Comparison of ENCODE assay signal across 15 cellular contexts in genomic region chr10:10797467-10797866, GRCh38.
DNase-seq lines count a peak whose midpoint lies in the region; ATAC-seq and TF ChIP-seq lines count a peak whose summit lies in the region.
"Had no signal": no experiment of that assay in that cellular context is flagged by ENCODE, and none has a peak within 500 bp of the region (broad histone marks: within the 10 kb centered on the region; RNA-seq: fewer than 3 reads in every experiment).

No MANE protein-coding gene starts in this region.

- DNase-seq in G401 (ENCODE audit: low spot score), result peak; percentile 40
- DNase-seq in colonic mucosa, result no peak
- DNase-seq in kidney glomerular epithelial cell (lab: John Stamatoyannopoulos, UW), result peak; percentile 60
- no peak for DNase-seq in sciatic nerve (ENCODE audit: low spot score)
- no peak for DNase-seq in COR-L47 (lab: John Stamatoyannopoulos, UW)
- no peak for DNase-seq in NCI-H2227 treated with DMSO at 0.1 percent for 48 hours (lab: John Stamatoyannopoulos, UW)
- DNase-seq in RKO (ENCODE audit: low spot score), result no peak
- DNase-seq: ACHN; activated naive CD8-positive, alpha-beta T cell treated with anti-CD3 and anti-CD28 coated beads, Interleukin-2, amount 10 ng/mL, durations not matched to agents 7 days and 5 days; Kasumi-1; NCI-H2081 treated with DMSO at 0.1 percent for 48 hours; RPMI8226; stimulated activated naive B cell treated with anti-CD40 and anti-IgM and Interleukin-4, amounts not matched to agents 10 μg/mL and 1 μg/mL and 100 μg/mL, for 72 hours had no signal

- H3K36me3 ChIP-seq in colonic mucosa, result no peaks in the 10 kb centered on the region
- H3K36me3 ChIP-seq: neutrophil had no signal

- H3K9ac ChIP-seq in colonic mucosa (ENCODE audit: low read depth in 2 of 2, low read length in 2 of 2), result no peak overlapping the region

- in situ Hi-C loops in G401 (cut with HindIII; ENCODE audit: low sequenced_read_pairs), result no loop called here

- H3K27ac ChIP-seq in colonic mucosa, result peak overlapping the region; percentile 47
- H3K27ac ChIP-seq: neutrophil had no signal

- intact Hi-C loops in colonic mucosa (cut with DNase I) (no loop called here), sciatic nerve (cut with DNase I) (no loop called here)

- H3K4me1 ChIP-seq in colonic mucosa, result no peaks in the 10 kb centered on the region

- TF ChIP-seq CTCF in colonic mucosa (IDR thresholded peaks at IDR 0.05), result no peak

- ATAC-seq in sciatic nerve (peak; percentile 44), GM21717 (IDR thresholded peaks at IDR 0.05; ENCODE audit: unreplicated experiment) (no peak)
- ATAC-seq: stimulated activated naive B cell treated with anti-CD40 and anti-IgM and Interleukin-4, amounts not matched to agents 10 μg/mL and 1 μg/mL and 100 μg/mL, for 72 hours had no signal

- H3K4me3 ChIP-seq in colonic mucosa, result no peak overlapping the region

- H3K9me3 ChIP-seq in colonic mucosa, result no peaks in the 10 kb centered on the region
- H3K9me3 ChIP-seq: neutrophil had no signal

- no peaks in the 10 kb centered on the region for H3K27me3 ChIP-seq in colonic mucosa

Comparison
In these comparisons a context has a peak if more than half of its experiments do, and no peak if none do; other contexts are left out.
1. DNase-seq: peak in G401 (single experiment) and kidney glomerular epithelial cell (single experiment); none in colonic mucosa (single experiment), sciatic nerve (single experiment), COR-L47 (single experiment), NCI-H2227 treated with DMSO at 0.1 percent for 48 hours (single experiment) and RKO (single experiment).